8 cellular contexts compared by ENCODE assay signal in genomic region chr5:132426525-132427138, GRCh38. TPM values are rescaled to one million over a fixed set of nuclear protein-coding genes. Genes with fewer than 3 reads are reported as not detected.
A peak's percentile ranks its signal among the peaks of the same experiment; 100 is the strongest.
DNase-seq lines count a peak whose midpoint lies in the region; ATAC-seq, FAIRE-seq and TF ChIP-seq lines count a peak whose summit lies in the region.

No MANE protein-coding gene starts in this region.

- no peak for TF ChIP-seq CTCF in CD8-positive, alpha-beta T cell (IDR thresholded peaks at IDR 0.05)
- TF ChIP-seq CTCF in GM20000 (IDR thresholded peaks at IDR 0.05; ENCODE audit: extremely low read depth, missing control alignments), result no peak
- TF ChIP-seq CTCF in K562 (IDR thresholded peaks at IDR 0.05 in 2 of 3, conservative IDR thresholded peaks at IDR 0.05 in 1 of 3; ENCODE audit: insufficient read depth in 2 of 3, low read depth in 1 of 3, low read length in 3 of 3), result peak; percentile 57 to 66 (median 59)

- peaks cover 42% of the 10 kb centered on the region for H3K36me3 Mint-ChIP-seq in CD8-positive, alpha-beta T cell

- BruUV-seq in K562 (replicated peaks; lab: Mats Ljungman, UMichigan), result no TSS peak

- peak overlapping the region; percentile 48; the same call in 1 of the 2 replicates for H2AFZ ChIP-seq in K562 (ENCODE audit: low read depth, low read length)

- in situ Hi-C loops in K562 (cut with MboI), result no loop called here

- peak; percentile 13 for ATAC-seq in CD8-positive, alpha-beta T cell
- peak; percentile 81 for ATAC-seq in K562

- CTCF ChIA-PET in CD8-positive, alpha-beta T cell (lab: Charles Lee), result interaction anchor here (1.2 to 8.2 kb wide), 18 partner anchors 9 to 78 kb away, joined by 3 to 73 read pairs (median 8); partner anchors contain the start of gene IRF1
- CTCF ChIA-PET in K562 (lab: Yijun Ruan, JAX; ENCODE audit: low intra/inter-chr PET ratio), result no interaction called here

- H3K4me3 ChIP-seq in CD8-positive, alpha-beta T cell (ENCODE audit: low read depth, low read length), result peak overlapping the region; percentile 17
- no peak overlapping the region for H3K4me3 ChIP-seq in K562

- H3K36me3 ChIP-seq in CD8-positive, alpha-beta T cell (ENCODE audit: insufficient read depth, low read length), result peaks cover 4% of the 10 kb centered on the region
- no peaks in the 10 kb centered on the region for H3K36me3 ChIP-seq in K562 (ENCODE audit: control insufficient read depth, insufficient read depth, low read length)

- peaks cover 99% of the 10 kb centered on the region for H3K4me1 ChIP-seq in CD8-positive, alpha-beta T cell (ENCODE audit: insufficient read depth, low read length)
- peaks cover 52 to 71% of the 10 kb centered on the region in 2 experiments for H3K4me1 ChIP-seq in K562 (replicated peaks in 1 of 2; ENCODE audit: control insufficient read depth in 2 of 2, insufficient read depth in 2 of 2, low read length in 2 of 2)

- peak; percentile 71 for TF ChIP-seq POLR2A in K562 (conservative IDR thresholded peaks at IDR 0.05)

- intact Hi-C loops in CD8-positive, alpha-beta T cell (cut with DNase I, micrococcal nuclease), result loop anchor here (1.0 to 5.0 kb wide), 4 partner anchors 16 to 324 kb away; no protein-coding TSS in a partner anchor
- intact Hi-C loops in K562 (cut with micrococcal nuclease), result loop anchor here (2.0 kb wide), 2 partner anchors 32 to 40 kb away; no protein-coding TSS in a partner anchor

- peak in 6 of 7 experiments; percentile 52 to 78 (median 60) for DNase-seq in CD8-positive, alpha-beta T cell
- peak; percentile 58 for DNase-seq in GM20000 (ENCODE audit: low spot score)
- peak; percentile 62 for DNase-seq in HuH-7 (ENCODE audit: low spot score)
- DNase-seq in T1000 (lab: John Stamatoyannopoulos, UW), result peak; percentile 73
- DNase-seq in K562 (ENCODE audit: extremely low read depth in 1 of 4, low spot score in 3 of 4), result peak; percentile 75 to 91 (median 84)
- peak; percentile 97 for DNase-seq in kidney tubule cell (ENCODE audit: low spot score)
- DNase-seq in stimulated activated CD8-positive, alpha-beta memory T cell treated with anti-CD3 and anti-CD28 coated beads, Interleukin-12 subunit alpha, Interleukin-12 subunit beta, amount 100 ng/mL, for 4 hours (ENCODE audit: low read depth), result peak; percentile 49
- no peak for DNase-seq in DMS153 (lab: John Stamatoyannopoulos, UW)

- H3K9me1 ChIP-seq in K562 (ENCODE audit: control insufficient read depth, insufficient read depth, low read length), result peaks cover 7% of the 10 kb centered on the region

- peak; percentile 95 for FAIRE-seq in K562 (lab: Jason Lieb, UNC)

- peak overlapping the region; percentile 71 for H3K4me3 Mint-ChIP-seq in CD8-positive, alpha-beta T cell

- H3K9ac ChIP-seq in K562 (ENCODE audit: insufficient read depth in 1 of 2, low read depth in 2 of 2, low read length in 2 of 2), result peak overlapping the region; percentile 52 to 85

- TF ChIP-seq RAD21 in K562 (CRISPR knock-in tag; conservative IDR thresholded peaks at IDR 0.05 in 1 of 2, IDR thresholded peaks at IDR 0.05 in 1 of 2), result peak; percentile 60 to 66

- peak overlapping the region; percentile 97 for H3K27ac Mint-ChIP-seq in CD8-positive, alpha-beta T cell

- peaks cover 95% of the 10 kb centered on the region for H3K4me1 Mint-ChIP-seq in CD8-positive, alpha-beta T cell (ENCODE audit: low read depth)

- TF ChIP-seq EP300 in K562 (IDR thresholded peaks at IDR 0.05; ENCODE audit: low read length), result peak; percentile 83; the same call in 1 of the 2 replicates

- no peaks in the 10 kb centered on the region for H3K9me3 Mint-ChIP-seq in CD8-positive, alpha-beta T cell

- WGBS in K562 (ENCODE audit: insufficient coverage, low coverage, missing lambda C conversion rate), result 5% methylated on average over 8 of the region's 8 CpGs

- peak overlapping the region; percentile 77 for H3K27ac ChIP-seq in CD8-positive, alpha-beta T cell (ENCODE audit: low read depth, low read length)
- H3K27ac ChIP-seq in K562 (ENCODE audit: extremely low read depth, low read depth, low read length), result peak overlapping the region; percentile 76

- POLR2A ChIA-PET in CD8-positive, alpha-beta T cell (lab: Charles Lee), result interaction anchor here (0.7 to 11.1 kb wide), 15 partner anchors 11 to 74 kb away, joined by 3 to 136 read pairs (median 6); partner anchors contain the start of gene IRF1
- POLR2A ChIA-PET in K562 (lab: Yijun Ruan, JAX), result interaction anchor here (0.5 to 5.8 kb wide), 20 partner anchors 8 to 854 kb away, joined by 3 to 64 read pairs (median 4); partner anchors contain the start of gene IRF1

- H3K4me2 ChIP-seq in K562 (ENCODE audit: insufficient read depth, low read length), result peak overlapping the region; percentile 78

- no peaks in the 10 kb centered on the region for H3K79me2 ChIP-seq in K562 (ENCODE audit: control insufficient read depth, insufficient read depth, low read length)

- H3K27me3 ChIP-seq in CD8-positive, alpha-beta T cell (ENCODE audit: insufficient read depth, low read length), result no peaks in the 10 kb centered on the region
- H3K27me3 ChIP-seq in K562 (ENCODE audit: control insufficient read depth in 2 of 2, insufficient read depth in 2 of 2, low read length in 2 of 2), result no peaks in the 10 kb centered on the region

- H3K27me3 Mint-ChIP-seq in CD8-positive, alpha-beta T cell (ENCODE audit: low read depth), result no peaks in the 10 kb centered on the region

- no peaks in the 10 kb centered on the region for H4K20me1 ChIP-seq in K562 (replicated peaks; ENCODE audit: control insufficient read depth, insufficient read depth, low read length)

- H3K9me3 ChIP-seq in CD8-positive, alpha-beta T cell (ENCODE audit: low read length), result no peaks in the 10 kb centered on the region
- no peaks in the 10 kb centered on the region for H3K9me3 ChIP-seq in K562 (replicated peaks; ENCODE audit: control insufficient read depth, insufficient read depth, low read depth, low read length)

TF ChIP-seq in K562, 482 proteins besides CTCF, POLR2A, EP300 and RAD21 (continues in another document):
- peak; percentile 75; the same call in 1 of the 2 replicates for TF ChIP-seq MEF2D (tag; conservative IDR thresholded peaks at IDR 0.05; ENCODE audit: low read depth)
- TF ChIP-seq BCL6 (CRISPR knock-in tag; IDR thresholded peaks at IDR 0.05), result no peak
- TF ChIP-seq JUND (IDR thresholded peaks at IDR 0.05; ENCODE audit: borderline replicate concordance, low read depth, low read length), result peak; percentile 92
- peak; percentile 96; the same call in 2 of the 3 replicates for TF ChIP-seq JUND (tag; IDR thresholded peaks at IDR 0.05; ENCODE audit: borderline replicate concordance, low read depth, low read length)
- TF ChIP-seq STAT6 (CRISPR knock-in tag; IDR thresholded peaks at IDR 0.05), result no peak
- peak; percentile 62; the same call in 1 of the 2 replicates for TF ChIP-seq GTF2E2 (tag; IDR thresholded peaks at IDR 0.05)
- peak; percentile 57 for TF ChIP-seq LEF1 (IDR thresholded peaks at IDR 0.05)
- peak; percentile 72 for TF ChIP-seq BHLHE40 (IDR thresholded peaks at IDR 0.05; ENCODE audit: low read length)
- no peak for TF ChIP-seq ATF2 (CRISPR knock-in tag; IDR thresholded peaks at IDR 0.05)
- peak; percentile 93 for TF ChIP-seq KLF16 (IDR thresholded peaks at IDR 0.05)

RNA-seq across cellular contexts. Expression of gene SLC22A5, which starts 57.1 kb away (rescaled TPM):
- total RNA-seq in CD8-positive, alpha-beta T cell, result 1 to 10 TPM; 4.5 to 5.3 TPM
- 50.2 and 52.9 TPM in 2 replicates for total RNA-seq in K562 (2011; cell fraction: chromatin; rRNA removed; ENCODE audit: low replicate concordance)
- 43.7 and 56.8 TPM in 2 replicates for total RNA-seq in K562 (2011; cell fraction: nucleolus; rRNA removed)
- total RNA-seq in K562 (2011; cell fraction: nucleoplasm; rRNA removed), result 53.5 and 62.8 TPM in 2 replicates
- total RNA-seq in K562 (2014; rRNA removed), result 7.0 and 9.9 TPM in 2 replicates
- total RNA-seq in K562 (2014; rRNA removed; fragmentation: Illumina TruSeq; extraction: Trizol), result 7.3 and 8.3 TPM in 2 replicates
- 6.3 and 6.9 TPM in 2 replicates for total RNA-seq in K562 (2015; rRNA removed; fragmentation: Illumina TruSeq; extraction: Trizol)
- 11.5 and 13.3 TPM in 2 replicates for total RNA-seq in K562 (2021)
- polyA plus RNA-seq in K562 (2011; rRNA removed), result 16.6 and 18.9 TPM in 2 replicates
- 19.7 and 24.6 TPM in 2 replicates for polyA plus RNA-seq in K562 (2011; cell fraction: cytosol; rRNA removed)
- polyA plus RNA-seq in K562 (2011; cell fraction: nucleus; rRNA removed), result 77.0 and 105 TPM in 2 replicates
- 5.5 and 7.3 TPM in 2 replicates for polyA plus RNA-seq in K562 (2012)
- polyA plus RNA-seq in K562 (2014; fragmentation: Illumina TruSeq; extraction: Trizol), result 12.5 and 15.7 TPM in 2 replicates
- polyA plus RNA-seq in K562 (2014; fragmentation: Nextera tagmentation; extraction: Ambion mirVana), result 1 to 10 TPM; 3.0 to 3.3 TPM
- polyA plus RNA-seq in K562 (2014; rRNA removed), result 8.4 and 9.0 TPM in 2 replicates
- polyA minus RNA-seq in K562 (2011; rRNA and poly(A)+ RNA removed), result 15.8 TPM in 2 replicates
- polyA minus RNA-seq in K562 (2011; cell fraction: cytosol; rRNA and poly(A)+ RNA removed), result 8.6 and 11.3 TPM in 2 replicates
- polyA minus RNA-seq in K562 (2011; cell fraction: nucleus; rRNA and poly(A)+ RNA removed), result 15.1 and 16.0 TPM in 2 replicates

Comparison
In these comparisons a context has a peak if more than half of its experiments do, and no peak if none do; other contexts are left out.
1. CTCF ChIP-seq: peak in K562 (3 of 3); none in CD8-positive, alpha-beta T cell (single experiment) and GM20000 (single experiment).